24 cellular contexts compared by ENCODE assay signal in the genomic region with DNA sequence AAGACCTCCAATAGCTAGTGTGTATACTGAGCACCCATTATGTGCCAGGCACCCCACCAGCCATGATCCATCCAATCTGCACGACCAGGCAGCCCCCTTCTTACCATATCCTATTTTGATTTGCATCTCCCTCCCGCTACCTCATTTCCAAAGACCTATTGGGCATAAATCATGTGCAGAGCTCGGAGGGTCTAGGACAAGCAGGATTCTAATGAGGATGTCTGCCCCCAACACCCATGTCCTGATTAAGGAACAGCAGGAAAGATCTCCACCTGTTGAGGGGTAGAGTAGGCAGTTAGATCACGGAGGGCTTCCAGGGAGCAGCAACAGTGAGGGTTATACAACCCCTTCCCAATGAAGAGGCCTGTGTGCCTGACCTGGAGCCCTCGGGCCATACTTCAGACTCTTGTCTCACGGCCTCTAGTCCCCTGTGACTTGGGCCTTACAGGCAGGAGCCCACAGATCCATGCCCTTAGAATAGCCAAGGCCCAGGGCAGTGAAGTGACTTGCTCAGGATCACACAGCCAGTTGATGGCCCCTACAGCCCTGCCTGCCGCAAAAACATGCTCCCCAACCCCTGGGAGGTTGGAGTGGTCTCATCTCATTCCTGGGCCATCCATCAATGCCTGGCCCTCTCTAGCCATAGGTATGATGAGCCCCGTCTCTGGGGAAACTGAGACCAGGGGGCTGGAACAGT. TPM values are rescaled to one million over a fixed set of nuclear protein-coding genes. Genes with fewer than 3 reads are reported as not detected.
DNase-seq lines count a peak whose midpoint lies in the region; ATAC-seq and TF ChIP-seq lines count a peak whose summit lies in the region.
"Had no signal": no experiment of that assay in that cellular context is flagged by ENCODE, and none has a peak within 500 bp of the region (broad histone marks: within the 10 kb centered on the region; RNA-seq: fewer than 3 reads in every experiment).

No MANE protein-coding gene starts in this region.

- H3K27me3 ChIP-seq in suprapubic skin = peaks cover 13% of the 10 kb centered on the region
- H3K27me3 ChIP-seq: gastroesophageal sphincter, SJSA1 had no signal

- H3K27me3 Mint-ChIP-seq in activated T-cell treated with anti-CD3 and anti-CD28 coated beads, Interleukin-2, amount 50 U/mL, for 24 hours = peaks cover 51% of the 10 kb centered on the region

- peak; percentile 18 for DNase-seq in activated T-cell treated with anti-CD3 and anti-CD28 coated beads, Interleukin-2, amount 50 U/mL, for 24 hours
- no peak for DNase-seq in activated T-cell treated with anti-CD3 and anti-CD28 coated beads, Interleukin-2, amount 50 U/mL, for 1 hour
- DNase-seq in left lobe of liver (ENCODE audit: low spot score) (peak; percentile 39), suprapubic skin (ENCODE audit: low spot score in 2 of 2) (peak; percentile 54 to 70), RPMI8226 (no peak), NCI-H1694 treated with DMSO at 0.1 percent for 48 hours (lab: John Stamatoyannopoulos, UW) (no peak)
- DNase-seq: activated CD4-positive, alpha-beta memory T cell treated with anti-CD3 and anti-CD28 coated beads, Interleukin-2, amount 10 ng/mL, durations not matched to agents 7 days and 5 days; activated CD8-positive, alpha-beta memory T cell treated with anti-CD3 and anti-CD28 coated beads, Interleukin-2, amount 50 U/mL, for 48 hours; activated naive CD8-positive, alpha-beta T cell treated with anti-CD3 and anti-CD28 coated beads, Interleukin-2, amount 10 ng/mL, durations not matched to agents 7 days and 5 days; naive thymus-derived CD8-positive, alpha-beta T cell; NCI-H1436; NCI-H345; NCI-H774; stimulated activated naive B cell treated with anti-CD40 and anti-IgM and Interleukin-4, amounts not matched to agents 10 μg/mL and 1 μg/mL and 100 μg/mL, for 72 hours; T-helper 1 cell had no signal

- no peaks in the 10 kb centered on the region for H3K36me3 Mint-ChIP-seq in activated T-cell treated with anti-CD3 and anti-CD28 coated beads, Interleukin-2, amount 50 U/mL, for 24 hours (ENCODE audit: low read depth)
- H3K36me3 Mint-ChIP-seq: activated naive CD8-positive, alpha-beta T cell treated with anti-CD3 and anti-CD28 coated beads, Interleukin-2, amount 10 ng/mL, durations not matched to agents 7 days and 5 days; mesothelial cell of epicardium; naive thymus-derived CD8-positive, alpha-beta T cell had no signal

- WGBS in suprapubic skin = 76% methylated on average over 6 of the region's 8 CpGs

- no peaks in the 10 kb centered on the region for H3K9me3 Mint-ChIP-seq in activated T-cell treated with anti-CD3 and anti-CD28 coated beads, Interleukin-2, amount 50 U/mL, for 24 hours
- H3K9me3 Mint-ChIP-seq: activated CD4-positive, alpha-beta memory T cell treated with anti-CD3 and anti-CD28 coated beads, Interleukin-2, amount 10 ng/mL, durations not matched to agents 7 days and 5 days; activated naive CD8-positive, alpha-beta T cell treated with anti-CD3 and anti-CD28 coated beads, Interleukin-2, amount 10 ng/mL, durations not matched to agents 7 days and 5 days; mesothelial cell of epicardium; stimulated activated naive B cell treated with anti-CD40 and anti-IgM and Interleukin-4, amounts not matched to agents 10 μg/mL and 1 μg/mL and 100 μg/mL, for 72 hours had no signal

- H3K4me1 Mint-ChIP-seq in activated T-cell treated with anti-CD3 and anti-CD28 coated beads, Interleukin-2, amount 50 U/mL, for 24 hours (ENCODE audit: low read depth) = peaks cover 6% of the 10 kb centered on the region

- H3K4me3 ChIP-seq in HEK293 (ENCODE audit: low read depth, low read length) (no peak overlapping the region), suprapubic skin (no peak overlapping the region)
- H3K4me3 ChIP-seq: gastroesophageal sphincter, HAP-1, left lung, SJSA1 had no signal

- no peaks in the 10 kb centered on the region for H3K4me1 ChIP-seq in HEK293 (ENCODE audit: control insufficient read depth, insufficient read depth, low read length)
- H3K4me1 ChIP-seq in suprapubic skin = peaks cover 48% of the 10 kb centered on the region

- POLR2A ChIA-PET in HEK293 (lab: Yijun Ruan, JAX) = no interaction called here

- no peaks in the 10 kb centered on the region for H3K9me3 ChIP-seq in HEK293 (ENCODE audit: control insufficient read depth, insufficient read depth, low read depth, low read length)
- H3K9me3 ChIP-seq in suprapubic skin = no peaks in the 10 kb centered on the region
- H3K9me3 ChIP-seq: gastroesophageal sphincter, HAP-1, left lung, SJSA1 had no signal

- CTCF ChIA-PET in HEK293 (lab: Yijun Ruan, JAX) = interaction anchor here (1.2 to 3.9 kb wide), 5 partner anchors 7 to 168 kb away, joined by 4 to 23 read pairs (median 5); no protein-coding TSS in a partner anchor

- no peak overlapping the region for H3K4me3 Mint-ChIP-seq in activated T-cell treated with anti-CD3 and anti-CD28 coated beads, Interleukin-2, amount 50 U/mL, for 24 hours
- H3K4me3 Mint-ChIP-seq: activated CD4-positive, alpha-beta memory T cell treated with anti-CD3 and anti-CD28 coated beads, Interleukin-2, amount 10 ng/mL, durations not matched to agents 7 days and 5 days; activated naive CD8-positive, alpha-beta T cell treated with anti-CD3 and anti-CD28 coated beads, Interleukin-2, amount 10 ng/mL, durations not matched to agents 7 days and 5 days; mesothelial cell of epicardium; stimulated activated naive B cell treated with anti-CD40 and anti-IgM and Interleukin-4, amounts not matched to agents 10 μg/mL and 1 μg/mL and 100 μg/mL, for 72 hours had no signal

- TF ChIP-seq CTCF in HEK293 (tag by site-specific recombination; IDR thresholded peaks at IDR 0.05) (no peak), suprapubic skin (IDR thresholded peaks at IDR 0.05) (no peak)

- TF ChIP-seq EP300 in suprapubic skin (IDR thresholded peaks at IDR 0.05) = no peak

- TF ChIP-seq POLR2A in suprapubic skin (IDR thresholded peaks at IDR 0.05) = no peak

- no peak overlapping the region for H3K27ac Mint-ChIP-seq in activated T-cell treated with anti-CD3 and anti-CD28 coated beads, Interleukin-2, amount 50 U/mL, for 24 hours
- H3K27ac Mint-ChIP-seq: activated CD4-positive, alpha-beta memory T cell treated with anti-CD3 and anti-CD28 coated beads, Interleukin-2, amount 10 ng/mL, durations not matched to agents 7 days and 5 days; activated naive CD8-positive, alpha-beta T cell treated with anti-CD3 and anti-CD28 coated beads, Interleukin-2, amount 10 ng/mL, durations not matched to agents 7 days and 5 days; stimulated activated naive B cell treated with anti-CD40 and anti-IgM and Interleukin-4, amounts not matched to agents 10 μg/mL and 1 μg/mL and 100 μg/mL, for 72 hours had no signal

- ATAC-seq in left lobe of liver (no peak), HG02610 (IDR thresholded peaks at IDR 0.05; ENCODE audit: unreplicated experiment) (no peak)
- ATAC-seq: gastroesophageal sphincter; left lung; naive thymus-derived CD8-positive, alpha-beta T cell; sciatic nerve; stimulated activated naive B cell treated with anti-CD40 and anti-IgM and Interleukin-4, amounts not matched to agents 10 μg/mL and 1 μg/mL and 100 μg/mL, for 72 hours had no signal

- H3K27ac ChIP-seq in HEK293 (ENCODE audit: extremely low read depth, low read depth, low read length) = no peak overlapping the region
- no peak overlapping the region for H3K27ac ChIP-seq in suprapubic skin
- H3K27ac ChIP-seq: left lung, SJSA1 had no signal

- H3K36me3 ChIP-seq in HEK293 (ENCODE audit: control insufficient read depth in 2 of 2, insufficient read depth in 1 of 2, low read length in 2 of 2) = no peaks in the 10 kb centered on the region
- H3K36me3 ChIP-seq in suprapubic skin = no peaks in the 10 kb centered on the region
- H3K36me3 ChIP-seq: gastroesophageal sphincter, HAP-1, left lung had no signal

TF ChIP-seq in HEK293, 187 proteins besides CTCF, POLR2A, EP300 and RAD21:
- TF ChIP-seq SCRT2 (tag by site-specific recombination; IDR thresholded peaks at IDR 0.05) (0 out of 2 replicates have a peak, but pooled peaks have one; percentile 15), ZNF768 (tag by site-specific recombination; IDR thresholded peaks at IDR 0.05) (no peak)
TF ChIP-seq in HEK293: peak in this region for 1.

RNA-seq across cellular contexts. Expression of a gene that starts 3.5 kb away (rescaled TPM):
- total RNA-seq in left lobe of liver = 4.0 TPM
- 1 to 10 TPM; 2.6 to 8.9 (median 5.4) TPM for total RNA-seq in suprapubic skin
- total RNA-seq: activated CD4-positive, alpha-beta memory T cell treated with anti-CD3 and anti-CD28 coated beads, Interleukin-2, amount 10 ng/mL, durations not matched to agents 7 days and 5 days had no signal

RNA-seq across cellular contexts. Expression of a gene that starts 22.5 kb away (rescaled TPM):
- total RNA-seq in left lobe of liver = 15.0 TPM
- total RNA-seq in suprapubic skin = 10 to 100 TPM; 12.7 to 24.7 (median 17.9) TPM

RNA-seq across cellular contexts. Expression of a gene that starts 36.3 kb away (rescaled TPM):
- total RNA-seq in left lobe of liver (0.63 TPM), suprapubic skin (1 to 10 TPM; 1.5 to 4.1 (median 2.5) TPM)
- total RNA-seq: HT1080 had no signal

RNA-seq across cellular contexts. Expression of a gene that starts 53.6 kb away (rescaled TPM):
- total RNA-seq in left lobe of liver (938 TPM), suprapubic skin (1,000 to 10,000 TPM in 2 of 4 donors, 100 to 1,000 TPM in 2; 578 to 1,480 (median 967) TPM)

Comparison
In these comparisons a context has a peak if more than half of its experiments do, and no peak if none do; other contexts are left out.
1. DNase-seq: peak in activated T-cell treated with anti-CD3 and anti-CD28 coated beads, Interleukin-2, amount 50 U/mL, for 24 hours (single experiment), left lobe of liver (single experiment) and suprapubic skin (2 of 2); none in activated T-cell treated with anti-CD3 and anti-CD28 coated beads, Interleukin-2, amount 50 U/mL, for 1 hour (single experiment), RPMI8226 (single experiment) and NCI-H1694 treated with DMSO at 0.1 percent for 48 hours (single experiment).